In the genomic region with DNA sequence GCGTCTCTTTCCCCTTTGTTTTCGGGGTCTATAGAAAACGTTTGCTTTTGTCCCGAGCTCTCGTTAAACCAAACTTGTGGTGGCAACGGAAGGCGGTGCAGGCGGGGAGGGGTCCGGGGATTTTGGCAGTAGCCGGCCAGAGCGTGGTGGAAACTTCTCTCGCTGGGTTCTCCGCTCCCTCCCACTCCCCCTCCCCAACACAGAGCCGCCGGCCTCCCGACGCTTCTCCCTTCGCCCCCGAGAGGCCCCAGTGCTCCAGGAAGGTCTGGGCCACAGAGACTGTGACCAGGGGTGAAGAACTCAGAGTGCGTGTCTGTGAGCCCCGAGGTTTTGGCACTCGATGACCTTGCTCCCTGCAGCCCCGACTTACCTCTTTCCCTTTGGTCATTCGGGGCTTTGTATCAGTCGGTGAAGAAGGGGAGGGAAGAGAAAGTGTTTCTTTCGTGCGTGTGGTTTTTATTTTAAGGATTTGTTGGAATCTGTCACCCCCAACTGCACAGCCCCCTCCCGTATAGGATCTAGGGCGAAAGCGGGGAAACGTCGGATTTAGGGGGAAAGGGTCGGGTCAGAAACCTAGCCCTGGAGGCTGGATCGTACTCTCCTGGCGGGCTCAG, we compare ENCODE assay signal across 1 cellular context.
A peak's percentile ranks its signal among the peaks of the same experiment; 100 is the strongest.
TF ChIP-seq lines count a peak whose summit lies in the region.

No MANE protein-coding gene starts in this region.

TF ChIP-seq in HEK293, 187 proteins besides CTCF, POLR2A, EP300 and RAD21 (continued from another document and continues in another):
- TF ChIP-seq ZNF266 (tag by site-specific recombination; IDR thresholded peaks at IDR 0.05; ENCODE audit: low read depth) (no peak), SP2 (tag by site-specific recombination; IDR thresholded peaks at IDR 0.05) (no peak), EGR2 (tag by site-specific recombination; IDR thresholded peaks at IDR 0.05; ENCODE audit: low read depth) (0 out of 2 replicates have a peak, but pooled peaks have one; percentile 31), ZNF341 (tag by site-specific recombination; IDR thresholded peaks at IDR 0.05; ENCODE audit: low read depth) (peak; percentile 32; the same call in 1 of the 2 replicates), ZNF514 (tag by site-specific recombination; IDR thresholded peaks at IDR 0.05) (no peak), ZNF843 (tag by site-specific recombination; IDR thresholded peaks at IDR 0.05) (no peak), ZNF529 (tag by site-specific recombination; IDR thresholded peaks at IDR 0.05; ENCODE audit: insufficient replicate concordance) (no peak), OVOL3 (tag by site-specific recombination; IDR thresholded peaks at IDR 0.05) (no peak), ZNF133 (tag by site-specific recombination; IDR thresholded peaks at IDR 0.05) (no peak), FEZF1 (tag by site-specific recombination; IDR thresholded peaks at IDR 0.05) (no peak), ZNF560 (tag by site-specific recombination; IDR thresholded peaks at IDR 0.05; ENCODE audit: borderline replicate concordance) (no peak), ZEB2 (tag by site-specific recombination; IDR thresholded peaks at IDR 0.05) (peak; percentile 42), ZBTB20 (tag by site-specific recombination; IDR thresholded peaks at IDR 0.05) (no peak), ZBTB8A (tag by site-specific recombination; IDR thresholded peaks at IDR 0.05) (no peak), ZNF791 (tag by site-specific recombination; IDR thresholded peaks at IDR 0.05) (no peak), ZNF747 (tag by site-specific recombination; IDR thresholded peaks at IDR 0.05) (no peak), ZNF510 (tag by site-specific recombination; IDR thresholded peaks at IDR 0.05; ENCODE audit: insufficient replicate concordance) (no peak), ZNF391 (tag by site-specific recombination; IDR thresholded peaks at IDR 0.05; ENCODE audit: borderline replicate concordance, low read depth) (no peak), SP3 (tag by site-specific recombination; IDR thresholded peaks at IDR 0.05) (peak; percentile 42), ZNF174 (tag by site-specific recombination; IDR thresholded peaks at IDR 0.05) (no peak), ZNF394 (tag by site-specific recombination; IDR thresholded peaks at IDR 0.05; ENCODE audit: borderline replicate concordance) (peak; percentile 85; the same call in 1 of the 2 replicates), ZFHX2 (tag by site-specific recombination; conservative IDR thresholded peaks at IDR 0.05) (peak; percentile 15; the same call in 1 of the 2 replicates), ZNF621 (tag by site-specific recombination; IDR thresholded peaks at IDR 0.05) (no peak), ZNF214 (tag by site-specific recombination; IDR thresholded peaks at IDR 0.05; ENCODE audit: borderline replicate concordance) (no peak), ZNF175 (tag by site-specific recombination; IDR thresholded peaks at IDR 0.05) (no peak), ZNF548 (tag by site-specific recombination; IDR thresholded peaks at IDR 0.05) (no peak), ZNF623 (tag by site-specific recombination; IDR thresholded peaks at IDR 0.05) (no peak), ZBTB17 (tag by site-specific recombination; IDR thresholded peaks at IDR 0.05) (peak; percentile 18; the same call in 1 of the 2 replicates), ZNF416 (tag by site-specific recombination; IDR thresholded peaks at IDR 0.05) (no peak), ZBTB21 (tag by site-specific recombination; IDR thresholded peaks at IDR 0.05) (no peak), GLIS2 (tag by site-specific recombination; IDR thresholded peaks at IDR 0.05) (0 out of 2 replicates have a peak, but pooled peaks have one; percentile 38), SP7 (tag by site-specific recombination; IDR thresholded peaks at IDR 0.05) (no peak; the same call in 1 of the 2 replicates), ZNF624 (tag by site-specific recombination; IDR thresholded peaks at IDR 0.05) (no peak), ZNF433 (tag by site-specific recombination; IDR thresholded peaks at IDR 0.05; ENCODE audit: low read depth) (no peak), ZNF302 (tag by site-specific recombination; IDR thresholded peaks at IDR 0.05; ENCODE audit: low read depth) (no peak), ZNF654 (tag by site-specific recombination; IDR thresholded peaks at IDR 0.05; ENCODE audit: low read depth) (no peak)
- TF ChIP-seq, protein P1, sequence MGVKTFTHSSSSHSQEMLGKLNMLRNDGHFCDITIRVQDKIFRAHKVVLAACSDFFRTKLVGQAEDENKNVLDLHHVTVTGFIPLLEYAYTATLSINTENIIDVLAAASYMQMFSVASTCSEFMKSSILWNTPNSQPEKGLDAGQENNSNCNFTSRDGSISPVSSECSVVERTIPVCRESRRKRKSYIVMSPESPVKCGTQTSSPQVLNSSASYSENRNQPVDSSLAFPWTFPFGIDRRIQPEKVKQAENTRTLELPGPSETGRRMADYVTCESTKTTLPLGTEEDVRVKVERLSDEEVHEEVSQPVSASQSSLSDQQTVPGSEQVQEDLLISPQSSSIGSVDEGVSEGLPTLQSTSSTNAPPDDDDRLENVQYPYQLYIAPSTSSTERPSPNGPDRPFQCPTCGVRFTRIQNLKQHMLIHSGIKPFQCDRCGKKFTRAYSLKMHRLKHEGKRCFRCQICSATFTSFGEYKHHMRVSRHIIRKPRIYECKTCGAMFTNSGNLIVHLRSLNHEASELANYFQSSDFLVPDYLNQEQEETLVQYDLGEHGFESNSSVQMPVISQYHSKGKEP (tag by site-specific recombination; IDR thresholded peaks at IDR 0.05): no peak
- TF ChIP-seq, protein P2, sequence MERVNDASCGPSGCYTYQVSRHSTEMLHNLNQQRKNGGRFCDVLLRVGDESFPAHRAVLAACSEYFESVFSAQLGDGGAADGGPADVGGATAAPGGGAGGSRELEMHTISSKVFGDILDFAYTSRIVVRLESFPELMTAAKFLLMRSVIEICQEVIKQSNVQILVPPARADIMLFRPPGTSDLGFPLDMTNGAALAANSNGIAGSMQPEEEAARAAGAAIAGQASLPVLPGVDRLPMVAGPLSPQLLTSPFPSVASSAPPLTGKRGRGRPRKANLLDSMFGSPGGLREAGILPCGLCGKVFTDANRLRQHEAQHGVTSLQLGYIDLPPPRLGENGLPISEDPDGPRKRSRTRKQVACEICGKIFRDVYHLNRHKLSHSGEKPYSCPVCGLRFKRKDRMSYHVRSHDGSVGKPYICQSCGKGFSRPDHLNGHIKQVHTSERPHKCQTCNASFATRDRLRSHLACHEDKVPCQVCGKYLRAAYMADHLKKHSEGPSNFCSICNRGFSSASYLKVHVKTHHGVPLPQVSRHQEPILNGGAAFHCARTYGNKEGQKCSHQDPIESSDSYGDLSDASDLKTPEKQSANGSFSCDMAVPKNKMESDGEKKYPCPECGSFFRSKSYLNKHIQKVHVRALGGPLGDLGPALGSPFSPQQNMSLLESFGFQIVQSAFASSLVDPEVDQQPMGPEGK (tag by site-specific recombination; IDR thresholded peaks at IDR 0.05): 0 out of 2 replicates have a peak, but pooled peaks have one; percentile 5
- TF ChIP-seq, protein P3, sequence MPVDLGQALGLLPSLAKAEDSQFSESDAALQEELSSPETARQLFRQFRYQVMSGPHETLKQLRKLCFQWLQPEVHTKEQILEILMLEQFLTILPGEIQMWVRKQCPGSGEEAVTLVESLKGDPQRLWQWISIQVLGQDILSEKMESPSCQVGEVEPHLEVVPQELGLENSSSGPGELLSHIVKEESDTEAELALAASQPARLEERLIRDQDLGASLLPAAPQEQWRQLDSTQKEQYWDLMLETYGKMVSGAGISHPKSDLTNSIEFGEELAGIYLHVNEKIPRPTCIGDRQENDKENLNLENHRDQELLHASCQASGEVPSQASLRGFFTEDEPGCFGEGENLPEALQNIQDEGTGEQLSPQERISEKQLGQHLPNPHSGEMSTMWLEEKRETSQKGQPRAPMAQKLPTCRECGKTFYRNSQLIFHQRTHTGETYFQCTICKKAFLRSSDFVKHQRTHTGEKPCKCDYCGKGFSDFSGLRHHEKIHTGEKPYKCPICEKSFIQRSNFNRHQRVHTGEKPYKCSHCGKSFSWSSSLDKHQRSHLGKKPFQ (tag by site-specific recombination; IDR thresholded peaks at IDR 0.05): no peak
- TF ChIP-seq, protein P4, sequence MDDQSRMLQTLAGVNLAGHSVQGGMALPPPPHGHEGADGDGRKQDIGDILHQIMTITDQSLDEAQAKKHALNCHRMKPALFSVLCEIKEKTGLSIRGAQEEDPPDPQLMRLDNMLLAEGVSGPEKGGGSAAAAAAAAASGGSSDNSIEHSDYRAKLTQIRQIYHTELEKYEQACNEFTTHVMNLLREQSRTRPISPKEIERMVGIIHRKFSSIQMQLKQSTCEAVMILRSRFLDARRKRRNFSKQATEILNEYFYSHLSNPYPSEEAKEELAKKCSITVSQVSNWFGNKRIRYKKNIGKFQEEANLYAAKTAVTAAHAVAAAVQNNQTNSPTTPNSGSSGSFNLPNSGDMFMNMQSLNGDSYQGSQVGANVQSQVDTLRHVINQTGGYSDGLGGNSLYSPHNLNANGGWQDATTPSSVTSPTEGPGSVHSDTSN (CRISPR knock-in tag; IDR thresholded peaks at IDR 0.05): no peak
- TF ChIP-seq, protein P5, sequence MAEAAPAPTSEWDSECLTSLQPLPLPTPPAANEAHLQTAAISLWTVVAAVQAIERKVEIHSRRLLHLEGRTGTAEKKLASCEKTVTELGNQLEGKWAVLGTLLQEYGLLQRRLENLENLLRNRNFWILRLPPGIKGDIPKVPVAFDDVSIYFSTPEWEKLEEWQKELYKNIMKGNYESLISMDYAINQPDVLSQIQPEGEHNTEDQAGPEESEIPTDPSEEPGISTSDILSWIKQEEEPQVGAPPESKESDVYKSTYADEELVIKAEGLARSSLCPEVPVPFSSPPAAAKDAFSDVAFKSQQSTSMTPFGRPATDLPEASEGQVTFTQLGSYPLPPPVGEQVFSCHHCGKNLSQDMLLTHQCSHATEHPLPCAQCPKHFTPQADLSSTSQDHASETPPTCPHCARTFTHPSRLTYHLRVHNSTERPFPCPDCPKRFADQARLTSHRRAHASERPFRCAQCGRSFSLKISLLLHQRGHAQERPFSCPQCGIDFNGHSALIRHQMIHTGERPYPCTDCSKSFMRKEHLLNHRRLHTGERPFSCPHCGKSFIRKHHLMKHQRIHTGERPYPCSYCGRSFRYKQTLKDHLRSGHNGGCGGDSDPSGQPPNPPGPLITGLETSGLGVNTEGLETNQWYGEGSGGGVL (tag by site-specific recombination; IDR thresholded peaks at IDR 0.05): peak; percentile 70
- TF ChIP-seq, protein P6, sequence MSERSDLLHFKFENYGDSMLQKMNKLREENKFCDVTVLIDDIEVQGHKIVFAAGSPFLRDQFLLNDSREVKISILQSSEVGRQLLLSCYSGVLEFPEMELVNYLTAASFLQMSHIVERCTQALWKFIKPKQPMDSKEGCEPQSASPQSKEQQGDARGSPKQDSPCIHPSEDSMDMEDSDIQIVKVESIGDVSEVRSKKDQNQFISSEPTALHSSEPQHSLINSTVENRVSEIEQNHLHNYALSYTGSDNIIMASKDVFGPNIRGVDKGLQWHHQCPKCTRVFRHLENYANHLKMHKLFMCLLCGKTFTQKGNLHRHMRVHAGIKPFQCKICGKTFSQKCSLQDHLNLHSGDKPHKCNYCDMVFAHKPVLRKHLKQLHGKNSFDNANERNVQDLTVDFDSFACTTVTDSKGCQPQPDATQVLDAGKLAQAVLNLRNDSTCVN (tag by site-specific recombination; optimal IDR thresholded peaks at IDR 0.05): peak; percentile 4
- TF ChIP-seq, protein P7, sequence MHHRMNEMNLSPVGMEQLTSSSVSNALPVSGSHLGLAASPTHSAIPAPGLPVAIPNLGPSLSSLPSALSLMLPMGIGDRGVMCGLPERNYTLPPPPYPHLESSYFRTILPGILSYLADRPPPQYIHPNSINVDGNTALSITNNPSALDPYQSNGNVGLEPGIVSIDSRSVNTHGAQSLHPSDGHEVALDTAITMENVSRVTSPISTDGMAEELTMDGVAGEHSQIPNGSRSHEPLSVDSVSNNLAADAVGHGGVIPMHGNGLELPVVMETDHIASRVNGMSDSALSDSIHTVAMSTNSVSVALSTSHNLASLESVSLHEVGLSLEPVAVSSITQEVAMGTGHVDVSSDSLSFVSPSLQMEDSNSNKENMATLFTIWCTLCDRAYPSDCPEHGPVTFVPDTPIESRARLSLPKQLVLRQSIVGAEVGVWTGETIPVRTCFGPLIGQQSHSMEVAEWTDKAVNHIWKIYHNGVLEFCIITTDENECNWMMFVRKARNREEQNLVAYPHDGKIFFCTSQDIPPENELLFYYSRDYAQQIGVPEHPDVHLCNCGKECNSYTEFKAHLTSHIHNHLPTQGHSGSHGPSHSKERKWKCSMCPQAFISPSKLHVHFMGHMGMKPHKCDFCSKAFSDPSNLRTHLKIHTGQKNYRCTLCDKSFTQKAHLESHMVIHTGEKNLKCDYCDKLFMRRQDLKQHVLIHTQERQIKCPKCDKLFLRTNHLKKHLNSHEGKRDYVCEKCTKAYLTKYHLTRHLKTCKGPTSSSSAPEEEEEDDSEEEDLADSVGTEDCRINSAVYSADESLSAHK (tag by site-specific recombination; IDR thresholded peaks at IDR 0.05): peak; percentile 28; the same call in 1 of the 2 replicates
- TF ChIP-seq, protein P8, sequence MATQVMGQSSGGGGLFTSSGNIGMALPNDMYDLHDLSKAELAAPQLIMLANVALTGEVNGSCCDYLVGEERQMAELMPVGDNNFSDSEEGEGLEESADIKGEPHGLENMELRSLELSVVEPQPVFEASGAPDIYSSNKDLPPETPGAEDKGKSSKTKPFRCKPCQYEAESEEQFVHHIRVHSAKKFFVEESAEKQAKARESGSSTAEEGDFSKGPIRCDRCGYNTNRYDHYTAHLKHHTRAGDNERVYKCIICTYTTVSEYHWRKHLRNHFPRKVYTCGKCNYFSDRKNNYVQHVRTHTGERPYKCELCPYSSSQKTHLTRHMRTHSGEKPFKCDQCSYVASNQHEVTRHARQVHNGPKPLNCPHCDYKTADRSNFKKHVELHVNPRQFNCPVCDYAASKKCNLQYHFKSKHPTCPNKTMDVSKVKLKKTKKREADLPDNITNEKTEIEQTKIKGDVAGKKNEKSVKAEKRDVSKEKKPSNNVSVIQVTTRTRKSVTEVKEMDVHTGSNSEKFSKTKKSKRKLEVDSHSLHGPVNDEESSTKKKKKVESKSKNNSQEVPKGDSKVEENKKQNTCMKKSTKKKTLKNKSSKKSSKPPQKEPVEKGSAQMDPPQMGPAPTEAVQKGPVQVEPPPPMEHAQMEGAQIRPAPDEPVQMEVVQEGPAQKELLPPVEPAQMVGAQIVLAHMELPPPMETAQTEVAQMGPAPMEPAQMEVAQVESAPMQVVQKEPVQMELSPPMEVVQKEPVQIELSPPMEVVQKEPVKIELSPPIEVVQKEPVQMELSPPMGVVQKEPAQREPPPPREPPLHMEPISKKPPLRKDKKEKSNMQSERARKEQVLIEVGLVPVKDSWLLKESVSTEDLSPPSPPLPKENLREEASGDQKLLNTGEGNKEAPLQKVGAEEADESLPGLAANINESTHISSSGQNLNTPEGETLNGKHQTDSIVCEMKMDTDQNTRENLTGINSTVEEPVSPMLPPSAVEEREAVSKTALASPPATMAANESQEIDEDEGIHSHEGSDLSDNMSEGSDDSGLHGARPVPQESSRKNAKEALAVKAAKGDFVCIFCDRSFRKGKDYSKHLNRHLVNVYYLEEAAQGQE (tag by site-specific recombination; IDR thresholded peaks at IDR 0.05): no peak
